ENCODE assay signal across 17 cellular contexts in the genomic region with DNA sequence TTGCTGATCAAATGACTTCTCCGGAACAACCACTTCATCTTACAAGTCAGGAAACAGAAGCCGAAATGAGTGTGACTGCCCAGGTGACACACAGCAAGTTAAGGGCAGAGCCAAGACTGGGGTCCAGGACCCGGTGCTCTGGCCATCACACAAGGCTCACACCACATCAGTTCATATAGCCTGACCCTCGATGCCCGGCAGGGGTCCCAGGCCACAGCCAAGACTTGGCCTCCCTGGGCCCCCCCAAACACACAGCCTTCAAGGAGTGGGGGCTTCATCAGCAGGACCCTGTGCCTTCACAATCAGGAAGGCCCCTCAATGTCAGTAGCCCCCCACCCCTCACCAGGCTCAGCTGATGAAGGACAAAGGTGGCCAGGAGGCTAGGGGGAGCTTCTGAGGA.
DNase-seq lines count a peak whose midpoint lies in the region; ATAC-seq and TF ChIP-seq lines count a peak whose summit lies in the region.
"Had no signal": no experiment of that assay in that cellular context is flagged by ENCODE, and none has a peak within 500 bp of the region (broad histone marks: within the 10 kb centered on the region; RNA-seq: fewer than 3 reads in every experiment).

No MANE protein-coding gene starts in this region.

- WGBS in esophagus squamous epithelium, 2 donors, result 96 to 100% methylated on average over 1 to 4 of the region's 5 CpGs
- WGBS in neuronal stem cell (ENCODE audit: extremely low coverage in 2 of 2, insufficient read length in 2 of 2, insufficient replicate concordance in 1 of 2), 2 donors, result no CpG with 5 or more reads among the region's 5 CpGs
- WGBS in thyroid gland, 2 donors, result 98% methylated on average over 5 of the region's 5 CpGs

- no peak overlapping the region for H3K9ac ChIP-seq in neuronal stem cell (ENCODE audit: low read depth, low read length, poor library complexity)
- H3K9ac ChIP-seq: BLaER1 had no signal

- H3K4me3 ChIP-seq in esophagus squamous epithelium (no peak overlapping the region), neuronal stem cell (ENCODE audit: low read length in 2 of 2) (no peak overlapping the region), thyroid gland (replicated peaks in 1 of 3) (no peak overlapping the region)
- H3K4me3 ChIP-seq: A549, BLaER1 had no signal

- no peak overlapping the region for H2BK15ac ChIP-seq in neuronal stem cell (ENCODE audit: low read length)

- no peaks in the 10 kb centered on the region for H3K79me1 ChIP-seq in neuronal stem cell (ENCODE audit: low read depth, low read length)

- no peak overlapping the region for H4K91ac ChIP-seq in neuronal stem cell (ENCODE audit: low read depth, low read length, poor library complexity)

- no peak overlapping the region for H2AFZ ChIP-seq in neuronal stem cell (ENCODE audit: low read length)

- no peak for DNase-seq in activated naive CD8-positive, alpha-beta T cell treated with anti-CD3 and anti-CD28 coated beads for 36 hours
- DNase-seq in activated naive CD8-positive, alpha-beta T cell treated with anti-CD3 and anti-CD28 coated beads, Interleukin-2, amount 50 U/mL, for 24 hours, result no peak
- no peak for DNase-seq in esophagus squamous epithelium (lab: John Stamatoyannopoulos, UW)
- no peak for DNase-seq in neuronal stem cell (ENCODE audit: low spot score)
- DNase-seq in AG20443 (ENCODE audit: low spot score), result no peak
- DNase-seq in superior temporal gyrus (ENCODE audit: extremely low spot score), result no peak
- no peak for DNase-seq in thyroid gland
- DNase-seq: DMS153, DMS79, GDM1, GOT3 had no signal

- no peak overlapping the region for H4K8ac ChIP-seq in neuronal stem cell (ENCODE audit: low read depth, low read length)

- H3K14ac ChIP-seq in neuronal stem cell (ENCODE audit: low read length), result no peak overlapping the region

- intact Hi-C loops in esophagus squamous epithelium (cut with DNase I), result no loop called here
- intact Hi-C loops in thyroid gland (cut with DNase I), result no loop called here

- peak overlapping the region; percentile 9 for H3K27ac Mint-ChIP-seq in activated naive CD8-positive, alpha-beta T cell treated with anti-CD3 and anti-CD28 coated beads for 36 hours
- no peak overlapping the region for H3K27ac Mint-ChIP-seq in activated naive CD8-positive, alpha-beta T cell treated with anti-CD3 and anti-CD28 coated beads, Interleukin-2, amount 50 U/mL, for 24 hours
- H3K27ac Mint-ChIP-seq: CD14-positive monocyte; CD4-positive, alpha-beta memory T cell; HFFc6 had no signal

- H2BK5ac ChIP-seq in neuronal stem cell (ENCODE audit: low read length), result peak overlapping the region; percentile 21

- H3K27me3 ChIP-seq in esophagus squamous epithelium, result no peaks in the 10 kb centered on the region
- peaks cover 0 to 3% (median 0%) of the 10 kb centered on the region in 3 experiments for H3K27me3 ChIP-seq in neuronal stem cell (ENCODE audit: control insufficient read depth in 3 of 3, insufficient read depth in 3 of 3, low read depth in 1 of 3, low read length in 3 of 3)
- H3K27me3 ChIP-seq in thyroid gland, result no peaks in the 10 kb centered on the region
- H3K27me3 ChIP-seq: BLaER1 had no signal

- H3K4me3 Mint-ChIP-seq in activated naive CD8-positive, alpha-beta T cell treated with anti-CD3 and anti-CD28 coated beads for 36 hours, result no peak overlapping the region
- H3K4me3 Mint-ChIP-seq in activated naive CD8-positive, alpha-beta T cell treated with anti-CD3 and anti-CD28 coated beads, Interleukin-2, amount 50 U/mL, for 24 hours, result no peak overlapping the region
- H3K4me3 Mint-ChIP-seq: CD14-positive monocyte; CD4-positive, alpha-beta memory T cell; HFFc6 had no signal

- H3K4me2 ChIP-seq in neuronal stem cell (ENCODE audit: insufficient read depth, low read length, poor library complexity, severe bottlenecking), result no peak overlapping the region
- H3K4me2 ChIP-seq: A549, BLaER1 had no signal

- H3K27ac ChIP-seq in esophagus squamous epithelium, result peak overlapping the region in 3 of 4 donors; percentile 5 to 70 (median 22)
- H3K27ac ChIP-seq in neuronal stem cell (replicated peaks; ENCODE audit: low read length), result no peak overlapping the region
- H3K27ac ChIP-seq in thyroid gland, result no peak overlapping the region
- H3K27ac ChIP-seq: 22Rv1, A549, BLaER1 had no signal

- H2AK5ac ChIP-seq in neuronal stem cell (ENCODE audit: low read depth, low read length), result peak overlapping the region; percentile 73

- TF ChIP-seq POLR2A in esophagus squamous epithelium (IDR thresholded peaks at IDR 0.05) (no peak), thyroid gland (IDR thresholded peaks at IDR 0.05) (no peak)

- no peak overlapping the region for H2BK12ac ChIP-seq in neuronal stem cell (ENCODE audit: low read length)

- no peaks in the 10 kb centered on the region for H3K27me3 Mint-ChIP-seq in activated naive CD8-positive, alpha-beta T cell treated with anti-CD3 and anti-CD28 coated beads for 36 hours
- H3K27me3 Mint-ChIP-seq in activated naive CD8-positive, alpha-beta T cell treated with anti-CD3 and anti-CD28 coated beads, Interleukin-2, amount 50 U/mL, for 24 hours, result no peaks in the 10 kb centered on the region
- H3K27me3 Mint-ChIP-seq: CD4-positive, alpha-beta memory T cell had no signal

- H3K18ac ChIP-seq in neuronal stem cell (ENCODE audit: low read length), result peak overlapping the region; percentile 80

- H3K9me3 ChIP-seq in esophagus squamous epithelium (no peaks in the 10 kb centered on the region), neuronal stem cell (replicated peaks in 1 of 2; ENCODE audit: control insufficient read depth in 2 of 2, insufficient read depth in 1 of 2, low read depth in 1 of 2, low read length in 2 of 2) (no peaks in the 10 kb centered on the region), thyroid gland (no peaks in the 10 kb centered on the region)
- H3K9me3 ChIP-seq: A549, BLaER1 had no signal

- no peak overlapping the region for H3K4ac ChIP-seq in neuronal stem cell (ENCODE audit: low read length)

- H3K4me1 ChIP-seq in esophagus squamous epithelium (peaks cover 0 to 23% (median 0%) of the 10 kb centered on the region in 3 donors), neuronal stem cell (ENCODE audit: control insufficient read depth in 2 of 2, insufficient read depth in 1 of 2, low read depth in 1 of 2, low read length in 2 of 2) (peaks cover 0 to 13% of the 10 kb centered on the region in 2 donors), thyroid gland (peaks cover 0 to 6% of the 10 kb centered on the region in 2 donors)
- H3K4me1 ChIP-seq: BLaER1 had no signal

- no peak overlapping the region for H3K23ac ChIP-seq in neuronal stem cell (ENCODE audit: low read depth, low read length, poor library complexity)

- TF ChIP-seq CTCF in esophagus squamous epithelium (IDR thresholded peaks at IDR 0.05) (no peak), thyroid gland (IDR thresholded peaks at IDR 0.05) (no peak)

- H2BK120ac ChIP-seq in neuronal stem cell (ENCODE audit: low read depth, low read length), result no peak overlapping the region

- no peaks in the 10 kb centered on the region for H3K4me1 Mint-ChIP-seq in activated naive CD8-positive, alpha-beta T cell treated with anti-CD3 and anti-CD28 coated beads for 36 hours
- no peaks in the 10 kb centered on the region for H3K4me1 Mint-ChIP-seq in activated naive CD8-positive, alpha-beta T cell treated with anti-CD3 and anti-CD28 coated beads, Interleukin-2, amount 50 U/mL, for 24 hours
- H3K4me1 Mint-ChIP-seq: CD14-positive monocyte; CD4-positive, alpha-beta memory T cell had no signal

- no peaks in the 10 kb centered on the region for H3K36me3 Mint-ChIP-seq in activated naive CD8-positive, alpha-beta T cell treated with anti-CD3 and anti-CD28 coated beads for 36 hours
- no peaks in the 10 kb centered on the region for H3K36me3 Mint-ChIP-seq in activated naive CD8-positive, alpha-beta T cell treated with anti-CD3 and anti-CD28 coated beads, Interleukin-2, amount 50 U/mL, for 24 hours (ENCODE audit: low read depth)
- H3K36me3 Mint-ChIP-seq: CD14-positive monocyte; CD4-positive, alpha-beta memory T cell had no signal

- H3K36me3 ChIP-seq in esophagus squamous epithelium (no peaks in the 10 kb centered on the region), neuronal stem cell (replicated peaks in 1 of 2; ENCODE audit: control insufficient read depth in 2 of 2, insufficient read depth in 2 of 2, low read length in 2 of 2) (no peaks in the 10 kb centered on the region), thyroid gland (no peaks in the 10 kb centered on the region)
- H3K36me3 ChIP-seq: BLaER1 had no signal

- no peak for ATAC-seq in activated naive CD8-positive, alpha-beta T cell treated with anti-CD3 and anti-CD28 coated beads, Interleukin-2, amount 50 U/mL, for 24 hours

- no peaks in the 10 kb centered on the region for H3K9me3 Mint-ChIP-seq in activated naive CD8-positive, alpha-beta T cell treated with anti-CD3 and anti-CD28 coated beads for 36 hours
- no peaks in the 10 kb centered on the region for H3K9me3 Mint-ChIP-seq in activated naive CD8-positive, alpha-beta T cell treated with anti-CD3 and anti-CD28 coated beads, Interleukin-2, amount 50 U/mL, for 24 hours
- H3K9me3 Mint-ChIP-seq: CD14-positive monocyte; CD4-positive, alpha-beta memory T cell; HFFc6 had no signal

Comparison
In these comparisons a context has a peak if more than half of its experiments do, and no peak if none do; other contexts are left out.
1. H3K27ac ChIP-seq: peak in esophagus squamous epithelium (3 of 4); none in neuronal stem cell (single experiment) and thyroid gland (0 of 3).